ENCODE assay signal across 28 cellular contexts in the genomic region with DNA sequence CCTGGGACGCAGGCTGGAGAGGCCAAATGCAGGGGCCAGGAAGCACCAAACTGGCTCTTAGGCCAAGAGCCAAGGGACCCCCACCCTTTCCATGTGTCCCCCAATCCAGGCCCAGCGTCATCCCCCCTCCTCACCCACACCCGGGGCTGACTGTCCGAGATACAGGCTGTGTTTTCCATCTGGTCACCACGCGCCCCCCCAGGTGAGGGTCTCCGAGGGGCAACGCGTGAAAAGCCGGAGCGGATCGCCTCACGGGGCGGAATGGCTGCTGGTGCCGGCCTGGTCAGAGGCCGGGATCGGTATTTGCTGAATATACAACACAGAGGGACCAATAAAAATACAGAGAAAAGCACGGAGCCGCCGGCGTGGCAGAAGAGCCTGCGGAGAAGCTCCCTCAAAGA. TPM values are rescaled to one million over a fixed set of nuclear protein-coding genes. Genes with fewer than 3 reads are reported as not detected.
A peak's percentile ranks its signal among the peaks of the same experiment; 100 is the strongest.
DNase-seq lines count a peak whose midpoint lies in the region; ATAC-seq, FAIRE-seq and TF ChIP-seq lines count a peak whose summit lies in the region.
"Had no signal": no experiment of that assay in that cellular context is flagged by ENCODE, and none has a peak within 500 bp of the region (broad histone marks: within the 10 kb centered on the region; RNA-seq: fewer than 3 reads in every experiment).

No MANE protein-coding gene starts in this region.

- H3K4me3 ChIP-seq in K562 (no peak overlapping the region), mesendoderm (ENCODE audit: low read length) (no peak overlapping the region)
- H3K4me3 ChIP-seq: Peyer's patch had no signal

- POLR2A ChIA-PET in K562 (lab: Yijun Ruan, JAX), result interaction anchor here (0.5 to 2.3 kb wide), 3 partner anchors 9 to 338 kb away, joined by 3 to 13 read pairs (median 4); partner anchors contain the start of gene TPD52L2

- TF ChIP-seq POLR2A in K562 (conservative IDR thresholded peaks at IDR 0.05), result no peak

- no peaks in the 10 kb centered on the region for H4K20me1 ChIP-seq in K562 (replicated peaks; ENCODE audit: control insufficient read depth, insufficient read depth, low read length)

- in situ Hi-C loops in K562 (cut with MboI), result no loop called here

- no peak overlapping the region for H3K27ac ChIP-seq in K562 (ENCODE audit: extremely low read depth, low read depth, low read length)
- H3K27ac ChIP-seq in mesendoderm (ENCODE audit: low read depth, low read length), result no peak overlapping the region
- H3K27ac ChIP-seq: C4-2B had no signal

- no peak for ATAC-seq in natural killer cell treated with Interleukin-12 subunit alpha and Interleukin-12 subunit beta and Interleukin-15 and Interleukin-18, amount 100 ng/mL, for 72 hours
- ATAC-seq in natural killer cell, result no peak
- no peak for ATAC-seq in K562
- no peak for ATAC-seq in activated naive CD4-positive, alpha-beta T cell treated with anti-CD3 and anti-CD28 coated beads, Interleukin-2, amount 50 U/mL, for 72 hours
- no peak for ATAC-seq in activated naive CD8-positive, alpha-beta T cell treated with anti-CD3 and anti-CD28 coated beads, Interleukin-2, amount 50 U/mL, for 24 hours
- ATAC-seq: left lobe of liver had no signal

- no peak for TF ChIP-seq EP300 in K562 (IDR thresholded peaks at IDR 0.05; ENCODE audit: low read length)

- TF ChIP-seq RAD21 in K562 (CRISPR knock-in tag; conservative IDR thresholded peaks at IDR 0.05 in 1 of 2, IDR thresholded peaks at IDR 0.05 in 1 of 2), result no peak

- FAIRE-seq in K562 (lab: Jason Lieb, UNC), result no peak
- FAIRE-seq: GM19239 had no signal

- no peak overlapping the region for H3K23ac ChIP-seq in mesendoderm (ENCODE audit: low read length)

- H3K9me3 ChIP-seq in K562 (replicated peaks; ENCODE audit: control insufficient read depth, insufficient read depth, low read depth, low read length), result no peaks in the 10 kb centered on the region
- H3K9me3 ChIP-seq: Peyer's patch, right atrium auricular region, uterus had no signal

- H3K4ac ChIP-seq in mesendoderm (ENCODE audit: low read depth, low read length), result no peak overlapping the region

- H3K27ac Mint-ChIP-seq in natural killer cell treated with Interleukin-12 subunit alpha and Interleukin-12 subunit beta and Interleukin-15 and Interleukin-18, amount 100 ng/mL, for 72 hours, result no peak overlapping the region
- no peak overlapping the region for H3K27ac Mint-ChIP-seq in natural killer cell
- no peak overlapping the region for H3K27ac Mint-ChIP-seq in activated naive CD4-positive, alpha-beta T cell treated with anti-CD3 and anti-CD28 coated beads, Interleukin-2, amount 50 U/mL, for 72 hours
- H3K27ac Mint-ChIP-seq in activated naive CD8-positive, alpha-beta T cell treated with anti-CD3 and anti-CD28 coated beads, Interleukin-2, amount 50 U/mL, for 24 hours, result no peak overlapping the region
- H3K27ac Mint-ChIP-seq: activated CD4-positive, alpha-beta memory T cell treated with anti-CD3 and anti-CD28 coated beads, Interleukin-2, amount 10 ng/mL, durations not matched to agents 7 days and 5 days had no signal

- no peak overlapping the region for H2AK5ac ChIP-seq in mesendoderm (ENCODE audit: low read length)

- 65% methylated on average over 19 of the region's 22 CpGs for WGBS in K562 (ENCODE audit: insufficient coverage, low coverage, missing lambda C conversion rate)
- no CpG with 5 or more reads among the region's 22 CpGs for WGBS in mesendoderm (ENCODE audit: extremely low coverage, insufficient coverage, low lambda C conversion rate)

- H3K4me1 ChIP-seq in K562 (replicated peaks in 1 of 2; ENCODE audit: control insufficient read depth in 2 of 2, insufficient read depth in 2 of 2, low read length in 2 of 2) (peaks cover 20 to 63% of the 10 kb centered on the region in 2 experiments), mesendoderm (ENCODE audit: control insufficient read depth, low read depth, low read length) (peaks cover 5% of the 10 kb centered on the region)

- no peak overlapping the region for H3K4me2 ChIP-seq in K562 (ENCODE audit: insufficient read depth, low read length)
- H3K4me2 ChIP-seq in mesendoderm (ENCODE audit: low read length), result no peak overlapping the region

- H3K79me1 ChIP-seq in mesendoderm (ENCODE audit: low read length), result no peaks in the 10 kb centered on the region

- H3K4me1 Mint-ChIP-seq in natural killer cell treated with Interleukin-12 subunit alpha and Interleukin-12 subunit beta and Interleukin-15 and Interleukin-18, amount 100 ng/mL, for 72 hours (ENCODE audit: low read depth in 2 of 2), result peaks cover 14 to 20% of the 10 kb centered on the region in 2 donors
- peaks cover 0 to 26% of the 10 kb centered on the region in 2 donors for H3K4me1 Mint-ChIP-seq in natural killer cell
- peaks cover 31% of the 10 kb centered on the region for H3K4me1 Mint-ChIP-seq in activated naive CD8-positive, alpha-beta T cell treated with anti-CD3 and anti-CD28 coated beads, Interleukin-2, amount 50 U/mL, for 24 hours

- no peaks in the 10 kb centered on the region for H3K27me3 ChIP-seq in K562 (ENCODE audit: control insufficient read depth in 2 of 2, insufficient read depth in 2 of 2, low read length in 2 of 2)
- no peaks in the 10 kb centered on the region for H3K27me3 ChIP-seq in mesendoderm (ENCODE audit: insufficient read depth, low read length, poor library complexity)
- H3K27me3 ChIP-seq: right atrium auricular region, uterus had no signal

- no peak overlapping the region for H2BK15ac ChIP-seq in mesendoderm (replicated peaks; ENCODE audit: low read depth)

- no peak overlapping the region for H3K18ac ChIP-seq in mesendoderm (ENCODE audit: low read length)

- H3K9me1 ChIP-seq in K562 (ENCODE audit: control insufficient read depth, insufficient read depth, low read length), result no peaks in the 10 kb centered on the region

- no peak overlapping the region for H3K4me3 Mint-ChIP-seq in natural killer cell treated with Interleukin-12 subunit alpha and Interleukin-12 subunit beta and Interleukin-15 and Interleukin-18, amount 100 ng/mL, for 72 hours
- H3K4me3 Mint-ChIP-seq in natural killer cell, result no peak overlapping the region
- no peak overlapping the region for H3K4me3 Mint-ChIP-seq in activated naive CD8-positive, alpha-beta T cell treated with anti-CD3 and anti-CD28 coated beads, Interleukin-2, amount 50 U/mL, for 24 hours
- H3K4me3 Mint-ChIP-seq: activated CD4-positive, alpha-beta memory T cell treated with anti-CD3 and anti-CD28 coated beads, Interleukin-2, amount 10 ng/mL, durations not matched to agents 7 days and 5 days had no signal

- H3K36me3 Mint-ChIP-seq in natural killer cell treated with Interleukin-12 subunit alpha and Interleukin-12 subunit beta and Interleukin-15 and Interleukin-18, amount 100 ng/mL, for 72 hours, result no peaks in the 10 kb centered on the region
- no peaks in the 10 kb centered on the region for H3K36me3 Mint-ChIP-seq in natural killer cell
- no peaks in the 10 kb centered on the region for H3K36me3 Mint-ChIP-seq in activated naive CD4-positive, alpha-beta T cell treated with anti-CD3 and anti-CD28 coated beads, Interleukin-2, amount 50 U/mL, for 72 hours
- no peaks in the 10 kb centered on the region for H3K36me3 Mint-ChIP-seq in activated naive CD8-positive, alpha-beta T cell treated with anti-CD3 and anti-CD28 coated beads, Interleukin-2, amount 50 U/mL, for 24 hours (ENCODE audit: low read depth)

- intact Hi-C loops in natural killer cell (cut with micrococcal nuclease), result no loop called here
- intact Hi-C loops in K562 (cut with micrococcal nuclease), result no loop called here

- H3K27me3 Mint-ChIP-seq in natural killer cell treated with Interleukin-12 subunit alpha and Interleukin-12 subunit beta and Interleukin-15 and Interleukin-18, amount 100 ng/mL, for 72 hours, result peaks cover 3 to 7% of the 10 kb centered on the region in 2 donors
- H3K27me3 Mint-ChIP-seq in natural killer cell (ENCODE audit: low read depth in 2 of 2), result peaks cover 3 to 5% of the 10 kb centered on the region in 2 donors
- H3K27me3 Mint-ChIP-seq in activated naive CD8-positive, alpha-beta T cell treated with anti-CD3 and anti-CD28 coated beads, Interleukin-2, amount 50 U/mL, for 24 hours, result peaks cover 5% of the 10 kb centered on the region

- H2BK5ac ChIP-seq in mesendoderm (ENCODE audit: low read length), result no peak overlapping the region

- H4K5ac ChIP-seq in mesendoderm (ENCODE audit: low read length), result no peak overlapping the region

- no peak overlapping the region for H2AFZ ChIP-seq in K562 (ENCODE audit: low read depth, low read length)

- BruUV-seq in K562 (replicated peaks; lab: Mats Ljungman, UMichigan), result no TSS peak

- H2BK120ac ChIP-seq in mesendoderm (ENCODE audit: low read depth, low read length), result no peak overlapping the region

- H4K8ac ChIP-seq in mesendoderm (ENCODE audit: low read depth, low read length), result no peak overlapping the region

- H3K9me3 Mint-ChIP-seq in natural killer cell treated with Interleukin-12 subunit alpha and Interleukin-12 subunit beta and Interleukin-15 and Interleukin-18, amount 100 ng/mL, for 72 hours, result no peaks in the 10 kb centered on the region
- H3K9me3 Mint-ChIP-seq in natural killer cell, result no peaks in the 10 kb centered on the region
- H3K9me3 Mint-ChIP-seq in activated naive CD4-positive, alpha-beta T cell treated with anti-CD3 and anti-CD28 coated beads, Interleukin-2, amount 50 U/mL, for 72 hours, result no peaks in the 10 kb centered on the region
- no peaks in the 10 kb centered on the region for H3K9me3 Mint-ChIP-seq in activated naive CD8-positive, alpha-beta T cell treated with anti-CD3 and anti-CD28 coated beads, Interleukin-2, amount 50 U/mL, for 24 hours
- H3K9me3 Mint-ChIP-seq: activated CD4-positive, alpha-beta memory T cell treated with anti-CD3 and anti-CD28 coated beads, Interleukin-2, amount 10 ng/mL, durations not matched to agents 7 days and 5 days had no signal

- peak; percentile 42 for DNase-seq in natural killer cell treated with Interleukin-12 subunit alpha and Interleukin-12 subunit beta and Interleukin-15 and Interleukin-18, amount 100 ng/mL, for 72 hours (ENCODE audit: low spot score)
- DNase-seq in natural killer cell, result no peak
- no peak for DNase-seq in K562 (ENCODE audit: extremely low read depth in 1 of 4, low spot score in 3 of 4)
- DNase-seq in mesendoderm, result peak; percentile 38
- DNase-seq in activated naive CD4-positive, alpha-beta T cell treated with anti-CD3 and anti-CD28 coated beads, Interleukin-2, amount 50 U/mL, for 72 hours (ENCODE audit: low spot score in 2 of 2), result no peak
- DNase-seq in activated naive CD8-positive, alpha-beta T cell treated with anti-CD3 and anti-CD28 coated beads, Interleukin-2, amount 50 U/mL, for 24 hours, result no peak
- DNase-seq in NCI-H774 (lab: John Stamatoyannopoulos, UW), result no peak
- DNase-seq in OCI-M1 (lab: John Stamatoyannopoulos, UW), result no peak
- DNase-seq: ACHN; activated CD4-positive, alpha-beta memory T cell treated with anti-CD3 and anti-CD28 coated beads, Interleukin-2, amount 10 ng/mL, durations not matched to agents 7 days and 5 days; activated naive CD4-positive, alpha-beta T cell; caudate nucleus; DMS153; dorsolateral prefrontal cortex; GOT3; Kasumi-1; NCI-H187 treated with DMSO at 0.1 percent for 48 hours; NCI-H226; uterus had no signal

- TF ChIP-seq CTCF in natural killer cell (IDR thresholded peaks at IDR 0.05), result no peak
- no peak for TF ChIP-seq CTCF in K562 (IDR thresholded peaks at IDR 0.05 in 2 of 3, conservative IDR thresholded peaks at IDR 0.05 in 1 of 3; ENCODE audit: insufficient read depth in 2 of 3, low read depth in 1 of 3, low read length in 3 of 3)

- peak overlapping the region; percentile 44 for H3K56ac ChIP-seq in mesendoderm (ENCODE audit: low read length)

- H3K9ac ChIP-seq in K562 (ENCODE audit: insufficient read depth in 1 of 2, low read depth in 2 of 2, low read length in 2 of 2) (peak overlapping the region in 1 of 2 experiments; percentile 64; a peak in 2 of 4 replicates), mesendoderm (ENCODE audit: low read length) (no peak overlapping the region)

- H3K36me3 ChIP-seq in K562 (ENCODE audit: control insufficient read depth, insufficient read depth, low read length) (peaks cover under 1% of the 10 kb centered on the region; the same call in 1 of the 3 replicates), mesendoderm (ENCODE audit: control insufficient read depth, insufficient read depth, low read length) (no peaks in the 10 kb centered on the region)
- H3K36me3 ChIP-seq: Peyer's patch, right atrium auricular region, uterus had no signal

- no peaks in the 10 kb centered on the region for H3K79me2 ChIP-seq in K562 (ENCODE audit: control insufficient read depth, insufficient read depth, low read length)
- H3K79me2 ChIP-seq in mesendoderm (ENCODE audit: control insufficient read depth, insufficient read depth, low read length), result no peaks in the 10 kb centered on the region

- CTCF ChIA-PET in K562 (lab: Yijun Ruan, JAX; ENCODE audit: low intra/inter-chr PET ratio), result no interaction called here

RNA-seq across cellular contexts. Expression of gene ABHD16B, which starts 5.2 kb away (rescaled TPM):
- total RNA-seq in natural killer cell treated with Interleukin-12 subunit alpha and Interleukin-12 subunit beta and Interleukin-15 and Interleukin-18, amount 100 ng/mL, for 72 hours, result not detected
- total RNA-seq in natural killer cell (not detected), K562 (2014; rRNA removed) (not detected in 2 replicates), K562 (2014; rRNA removed; fragmentation: Illumina TruSeq; extraction: Trizol) (not detected in 2 replicates), K562 (2015; rRNA removed; fragmentation: Illumina TruSeq; extraction: Trizol) (not detected in 2 replicates), K562 (2021) (not detected in 2 replicates)
- total RNA-seq in K562 (2011; cell fraction: chromatin; rRNA removed; ENCODE audit: low replicate concordance), result not detected in 2 replicates
- not detected in 2 replicates for total RNA-seq in K562 (2011; cell fraction: nucleolus; rRNA removed)
- total RNA-seq in K562 (2011; cell fraction: nucleoplasm; rRNA removed), result not detected in 2 replicates
- polyA plus RNA-seq in K562 (2011; rRNA removed) (not detected in 2 replicates), K562 (2014; fragmentation: Illumina TruSeq; extraction: Trizol) (not detected in 2 replicates), K562 (2014; fragmentation: Nextera tagmentation; extraction: Ambion mirVana) (not detected), K562 (2014; rRNA removed) (not detected in 2 replicates)
- not detected in 2 replicates for polyA plus RNA-seq in K562 (2011; cell fraction: cytosol; rRNA removed)
- polyA plus RNA-seq in K562 (2011; cell fraction: nucleus; rRNA removed), result not detected in 2 replicates
- polyA plus RNA-seq in K562 (2012), result not detected in 2 replicates
- not detected in 2 replicates for polyA minus RNA-seq in K562 (2011; rRNA and poly(A)+ RNA removed)
- not detected in 2 replicates for polyA minus RNA-seq in K562 (2011; cell fraction: cytosol; rRNA and poly(A)+ RNA removed)
- polyA minus RNA-seq in K562 (2011; cell fraction: nucleus; rRNA and poly(A)+ RNA removed), result not detected in 2 replicates
- polyA plus RNA-seq in mesendoderm (2013, experiment 1 of 2), result not detected
- not detected for polyA plus RNA-seq in mesendoderm (2013, experiment 2 of 2)
- not detected for total RNA-seq in activated naive CD4-positive, alpha-beta T cell treated with anti-CD3 and anti-CD28 coated beads, Interleukin-2, amount 50 U/mL, for 72 hours
- total RNA-seq: activated CD4-positive, alpha-beta memory T cell treated with anti-CD3 and anti-CD28 coated beads, Interleukin-2, amount 10 ng/mL, durations not matched to agents 7 days and 5 days; epithelial cell of proximal tubule; left lobe of liver; mucosa of gallbladder; osteoblast; Peyer's patch; right atrium auricular region; T-helper 2 cell treated with Interferon-gamma antibody and Interleukin-4, amounts not matched to agents 100 ng/mL and 5 ng/mL, for 36 hours; uterus had no signal

RNA-seq across cellular contexts. Expression of gene TPD52L2, which starts 9.0 kb away (rescaled TPM):
- 10 to 100 TPM; 48.8 to 60.0 TPM for total RNA-seq in natural killer cell treated with Interleukin-12 subunit alpha and Interleukin-12 subunit beta and Interleukin-15 and Interleukin-18, amount 100 ng/mL, for 72 hours
- total RNA-seq in natural killer cell, result 10 to 100 TPM; 36.8 to 47.2 (median 45.1) TPM
- total RNA-seq in K562 (2011; cell fraction: chromatin; rRNA removed; ENCODE audit: low replicate concordance), result 66.8 and 118 TPM in 2 replicates
- total RNA-seq in K562 (2011; cell fraction: nucleolus; rRNA removed), result 62.7 and 66.1 TPM in 2 replicates
- 60.7 and 71.2 TPM in 2 replicates for total RNA-seq in K562 (2011; cell fraction: nucleoplasm; rRNA removed)
- 54.7 and 69.8 TPM in 2 replicates for total RNA-seq in K562 (2014; rRNA removed)
- 60.6 and 66.7 TPM in 2 replicates for total RNA-seq in K562 (2014; rRNA removed; fragmentation: Illumina TruSeq; extraction: Trizol)
- total RNA-seq in K562 (2015; rRNA removed; fragmentation: Illumina TruSeq; extraction: Trizol), result 74.6 and 76.2 TPM in 2 replicates
- total RNA-seq in K562 (2021), result 94.2 and 95.4 TPM in 2 replicates
- 97.8 and 117 TPM in 2 replicates for polyA plus RNA-seq in K562 (2011; rRNA removed)
- 109 and 128 TPM in 2 replicates for polyA plus RNA-seq in K562 (2011; cell fraction: cytosol; rRNA removed)
- polyA plus RNA-seq in K562 (2011; cell fraction: nucleus; rRNA removed), result 76.7 and 81.1 TPM in 2 replicates
- polyA plus RNA-seq in K562 (2012), result 73.1 and 95.5 TPM in 2 replicates
- polyA plus RNA-seq in K562 (2014; fragmentation: Illumina TruSeq; extraction: Trizol), result 112 and 115 TPM in 2 replicates
- 1 to 10 TPM; 1.9 to 9.3 TPM for polyA plus RNA-seq in K562 (2014; fragmentation: Nextera tagmentation; extraction: Ambion mirVana)
- 98.5 and 99.5 TPM in 2 replicates for polyA plus RNA-seq in K562 (2014; rRNA removed)
- polyA minus RNA-seq in K562 (2011; rRNA and poly(A)+ RNA removed), result 48.0 and 69.0 TPM in 2 replicates
- polyA minus RNA-seq in K562 (2011; cell fraction: cytosol; rRNA and poly(A)+ RNA removed), result 69.2 and 82.6 TPM in 2 replicates
- polyA minus RNA-seq in K562 (2011; cell fraction: nucleus; rRNA and poly(A)+ RNA removed), result 18.4 and 23.2 TPM in 2 replicates
- 68.0 TPM for polyA plus RNA-seq in mesendoderm (2013, experiment 1 of 2)
- 67.4 TPM for polyA plus RNA-seq in mesendoderm (2013, experiment 2 of 2)
- total RNA-seq in activated naive CD4-positive, alpha-beta T cell treated with anti-CD3 and anti-CD28 coated beads, Interleukin-2, amount 50 U/mL, for 72 hours, result 10 to 100 TPM; 31.3 to 62.1 TPM

RNA-seq across cellular contexts. Expression of gene ZBTB46, which starts 25.0 kb away (rescaled TPM):
- total RNA-seq in natural killer cell treated with Interleukin-12 subunit alpha and Interleukin-12 subunit beta and Interleukin-15 and Interleukin-18, amount 100 ng/mL, for 72 hours, result 1 to 10 TPM in 1 of 2 donors, under 1 TPM in 1; 0.25 to 1.2 TPM
- total RNA-seq in natural killer cell (1 to 10 TPM; 1.1 TPM), K562 (2014; rRNA removed) (2.2 and 2.6 TPM in 2 replicates), K562 (2014; rRNA removed; fragmentation: Illumina TruSeq; extraction: Trizol) (0.38 and 0.40 TPM in 2 replicates), K562 (2015; rRNA removed; fragmentation: Illumina TruSeq; extraction: Trizol) (2.3 TPM in 2 replicates), K562 (2021) (4.1 and 4.6 TPM in 2 replicates)
- total RNA-seq in K562 (2011; cell fraction: chromatin; rRNA removed; ENCODE audit: low replicate concordance), result 6.4 and 23.8 TPM in 2 replicates
- 8.2 and 11.0 TPM in 2 replicates for total RNA-seq in K562 (2011; cell fraction: nucleolus; rRNA removed)
- 6.0 and 7.5 TPM in 2 replicates for total RNA-seq in K562 (2011; cell fraction: nucleoplasm; rRNA removed)
- polyA plus RNA-seq in K562 (2011; rRNA removed) (1.1 and 1.7 TPM in 2 replicates), K562 (2014; fragmentation: Illumina TruSeq; extraction: Trizol) (0.39 and 1.1 TPM in 2 replicates), K562 (2014; fragmentation: Nextera tagmentation; extraction: Ambion mirVana) (under 1 TPM; 0.29 to 0.58 TPM), K562 (2014; rRNA removed) (1.3 and 2.0 TPM in 2 replicates)
- 1.7 and 3.0 TPM in 2 replicates for polyA plus RNA-seq in K562 (2011; cell fraction: cytosol; rRNA removed)
- polyA plus RNA-seq in K562 (2011; cell fraction: nucleus; rRNA removed), result 4.8 and 8.1 TPM in 2 replicates
- 2.3 and 3.0 TPM in 2 replicates for polyA plus RNA-seq in K562 (2012)
- 13.0 and 13.5 TPM in 2 replicates for polyA minus RNA-seq in K562 (2011; rRNA and poly(A)+ RNA removed)
- polyA minus RNA-seq in K562 (2011; cell fraction: cytosol; rRNA and poly(A)+ RNA removed), result 14.3 and 18.7 TPM in 2 replicates
- 4.2 and 5.1 TPM in 2 replicates for polyA minus RNA-seq in K562 (2011; cell fraction: nucleus; rRNA and poly(A)+ RNA removed)
- polyA plus RNA-seq in mesendoderm (2013, experiment 1 of 2), result 4.2 TPM
- 4.3 TPM for polyA plus RNA-seq in mesendoderm (2013, experiment 2 of 2)
- total RNA-seq in activated naive CD4-positive, alpha-beta T cell treated with anti-CD3 and anti-CD28 coated beads, Interleukin-2, amount 50 U/mL, for 72 hours, result 1 to 10 TPM in 1 of 2 donors, under 1 TPM in 1; 0.39 to 1.2 TPM

RNA-seq across cellular contexts. Expression of gene DNAJC5, which starts 38.8 kb away (rescaled TPM):
- total RNA-seq in natural killer cell treated with Interleukin-12 subunit alpha and Interleukin-12 subunit beta and Interleukin-15 and Interleukin-18, amount 100 ng/mL, for 72 hours, result 10 to 100 TPM; 67.6 to 89.1 TPM
- total RNA-seq in natural killer cell (10 to 100 TPM; 27.5 to 45.1 (median 42.8) TPM), K562 (2014; rRNA removed) (31.3 and 41.1 TPM in 2 replicates), K562 (2014; rRNA removed; fragmentation: Illumina TruSeq; extraction: Trizol) (10.3 and 13.4 TPM in 2 replicates), K562 (2015; rRNA removed; fragmentation: Illumina TruSeq; extraction: Trizol) (28.4 and 29.5 TPM in 2 replicates), K562 (2021) (42.3 and 42.8 TPM in 2 replicates)
- 54.4 and 105 TPM in 2 replicates for total RNA-seq in K562 (2011; cell fraction: chromatin; rRNA removed; ENCODE audit: low replicate concordance)
- 56.5 and 57.4 TPM in 2 replicates for total RNA-seq in K562 (2011; cell fraction: nucleolus; rRNA removed)
- total RNA-seq in K562 (2011; cell fraction: nucleoplasm; rRNA removed), result 36.4 and 43.2 TPM in 2 replicates
- polyA plus RNA-seq in K562 (2011; rRNA removed) (22.4 and 23.4 TPM in 2 replicates), K562 (2014; fragmentation: Illumina TruSeq; extraction: Trizol) (21.8 and 27.2 TPM in 2 replicates), K562 (2014; fragmentation: Nextera tagmentation; extraction: Ambion mirVana) (under 1 TPM; 0.95 to 0.99 TPM), K562 (2014; rRNA removed) (25.5 and 26.3 TPM in 2 replicates)
- polyA plus RNA-seq in K562 (2011; cell fraction: cytosol; rRNA removed), result 25.9 and 38.5 TPM in 2 replicates
- polyA plus RNA-seq in K562 (2011; cell fraction: nucleus; rRNA removed), result 42.6 and 52.5 TPM in 2 replicates
- polyA plus RNA-seq in K562 (2012), result 28.8 and 29.1 TPM in 2 replicates
- 17.3 and 29.6 TPM in 2 replicates for polyA minus RNA-seq in K562 (2011; rRNA and poly(A)+ RNA removed)
- polyA minus RNA-seq in K562 (2011; cell fraction: cytosol; rRNA and poly(A)+ RNA removed), result 26.0 and 31.4 TPM in 2 replicates
- 10.2 and 12.2 TPM in 2 replicates for polyA minus RNA-seq in K562 (2011; cell fraction: nucleus; rRNA and poly(A)+ RNA removed)
- 17.5 TPM for polyA plus RNA-seq in mesendoderm (2013, experiment 1 of 2)
- 17.4 TPM for polyA plus RNA-seq in mesendoderm (2013, experiment 2 of 2)
- total RNA-seq in activated naive CD4-positive, alpha-beta T cell treated with anti-CD3 and anti-CD28 coated beads, Interleukin-2, amount 50 U/mL, for 72 hours, result 10 to 100 TPM; 30.7 to 41.9 TPM

Comparison
In these comparisons a context has a peak if more than half of its experiments do, and no peak if none do; other contexts are left out.
1. DNase-seq: peak in natural killer cell treated with Interleukin-12 subunit alpha and Interleukin-12 subunit beta and Interleukin-15 and Interleukin-18, amount 100 ng/mL, for 72 hours (single experiment) and mesendoderm (single experiment); none in natural killer cell (single experiment), K562 (0 of 4), activated naive CD4-positive, alpha-beta T cell treated with anti-CD3 and anti-CD28 coated beads, Interleukin-2, amount 50 U/mL, for 72 hours (0 of 2), activated naive CD8-positive, alpha-beta T cell treated with anti-CD3 and anti-CD28 coated beads, Interleukin-2, amount 50 U/mL, for 24 hours (single experiment), NCI-H774 (single experiment) and OCI-M1 (single experiment).